In the genomic region with DNA sequence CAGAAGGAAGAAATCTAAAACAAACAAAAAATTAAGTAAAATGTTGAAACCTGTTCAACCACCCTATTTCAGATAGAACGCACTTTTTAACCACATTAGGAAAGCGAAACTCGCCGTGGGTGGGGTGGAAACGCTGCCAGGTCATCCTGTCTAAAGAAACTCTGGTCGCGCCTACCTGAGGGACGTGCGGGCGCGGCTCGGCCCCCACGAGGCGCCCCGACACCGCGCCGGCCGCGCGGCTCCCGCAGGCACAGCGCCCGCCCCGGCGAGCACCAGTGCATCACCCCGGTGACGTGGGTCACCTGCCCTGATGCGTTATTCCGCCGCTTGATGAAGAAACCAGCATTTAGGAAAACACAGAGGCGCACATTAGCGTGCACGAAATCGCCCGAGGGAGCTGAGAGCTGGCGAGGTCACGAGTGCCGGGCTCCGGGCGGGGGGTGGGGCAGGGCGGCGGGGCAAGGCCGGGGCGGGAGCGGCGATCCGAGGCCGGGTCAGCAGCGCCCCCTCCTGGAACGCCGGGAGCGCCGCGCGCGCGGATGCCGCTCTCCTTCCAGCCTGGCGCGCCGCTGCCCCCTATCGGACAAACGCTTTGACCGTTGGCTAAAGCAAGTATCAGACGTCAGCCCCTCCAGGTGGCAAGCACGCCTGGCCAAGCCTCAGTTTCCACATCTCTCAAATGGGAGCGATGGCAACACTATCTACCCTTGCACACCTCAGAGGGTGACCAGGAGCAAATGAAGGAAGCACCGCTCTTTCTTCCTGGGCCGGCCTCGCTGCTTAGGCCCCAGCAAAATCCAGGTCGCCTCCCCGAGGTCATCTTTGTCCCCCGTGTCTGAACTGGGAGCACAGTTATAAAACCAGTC, we compare ENCODE assay signal across 8 cellular contexts. TPM values are rescaled to one million over a fixed set of nuclear protein-coding genes. Genes with fewer than 3 reads are reported as not detected.
DNase-seq lines count a peak whose midpoint lies in the region; ATAC-seq and TF ChIP-seq lines count a peak whose summit lies in the region.

No MANE protein-coding gene starts in this region.

- peaks cover 9% of the 10 kb centered on the region for H3K9me3 Mint-ChIP-seq in Caco-2 (ENCODE audit: unreplicated experiment)

- H2AK5ac ChIP-seq in IMR-90 (ENCODE audit: low read depth, low read length) = peak overlapping the region; percentile 20; the same call in 1 of the 2 replicates

- H4K8ac ChIP-seq in IMR-90 (ENCODE audit: low read depth in 2 of 2, low read length in 2 of 2) = peak overlapping the region; percentile 73 to 79; a peak in 2 of 4 replicates

- H3K4me2 ChIP-seq in IMR-90 (ENCODE audit: low read depth, low read length) (peak overlapping the region; percentile 87), OCI-LY7 (ENCODE audit: low read length) (peak overlapping the region; percentile 78)

- H4K91ac ChIP-seq in IMR-90 (ENCODE audit: insufficient read depth, low read depth, low read length) = no peak overlapping the region; the same call in 1 of the 2 replicates

- no peaks in the 10 kb centered on the region; a peak in 1 of 4 replicates for H3K79me1 ChIP-seq in IMR-90 (ENCODE audit: low read depth in 1 of 2, low read length in 2 of 2)

- H2BK5ac ChIP-seq in IMR-90 (ENCODE audit: low read depth, low read length, poor library complexity, severe bottlenecking) = peak overlapping the region; percentile 43

- H3K56ac ChIP-seq in IMR-90 (ENCODE audit: extremely low read depth, insufficient read depth, low read length) = peak overlapping the region; percentile 47; the same call in 1 of the 2 replicates

- H3K9me1 ChIP-seq in IMR-90 (ENCODE audit: insufficient read depth, low read length) = no peaks in the 10 kb centered on the region

- H3K23ac ChIP-seq in IMR-90 (ENCODE audit: low read depth, low read length) = peak overlapping the region; percentile 67

- H3K79me2 ChIP-seq in OCI-LY7 (ENCODE audit: insufficient read depth, low read depth, low read length) = no peaks in the 10 kb centered on the region

- intact Hi-C loops in Caco-2 (cut with micrococcal nuclease; ENCODE audit: unreplicated experiment) (loop anchor here (1.0 to 2.0 kb wide), 5 partner anchors 37 to 112 kb away; a partner anchor contains a TSS), IMR-90 (cut with micrococcal nuclease) (loop anchor here (1.0 to 5.0 kb wide), 4 partner anchors 38 to 112 kb away; a partner anchor contains a TSS), OCI-LY7 (cut with micrococcal nuclease; ENCODE audit: unreplicated experiment) (loop anchor here (1.0 to 5.0 kb wide), 4 partner anchors 38 to 169 kb away; a partner anchor contains a TSS)

- H3K18ac ChIP-seq in IMR-90 (ENCODE audit: low read depth, low read length) = peak overlapping the region; percentile 63

- H2BK120ac ChIP-seq in IMR-90 (ENCODE audit: low read depth, low read length) = 0 out of 2 replicates have a peak overlapping the region, but pooled peaks have one; percentile 29

- CTCF ChIA-PET in Caco-2 (lab: Charles Lee) = interaction anchor here (0.6 to 3.5 kb wide), 18 partner anchors 11 to 203 kb away, joined by 3 to 41 read pairs (median 5); a partner anchor contains a TSS
- CTCF ChIA-PET in IMR-90 (lab: Yijun Ruan, JAX) = interaction anchor here (0.5 to 3.0 kb wide), 10 partner anchors 9 to 106 kb away, joined by 3 to 23 read pairs (median 4); a partner anchor contains a TSS
- CTCF ChIA-PET in OCI-LY7 (lab: Charles Lee; ENCODE audit: unreplicated experiment) = interaction anchor here (0.6 to 1.1 kb wide), 4 partner anchors 16 to 106 kb away, joined by 3 to 6 read pairs (median 4); a partner anchor contains a TSS

- DNase-seq in Caco-2 (peak; percentile 91 to 97), IMR-90 (peak; percentile 80), OCI-LY7 (ENCODE audit: low spot score) (peak; percentile 91)
- DNase-seq in activated T-cell treated with anti-CD3 and anti-CD28 coated beads, Interleukin-2, amount 50 U/mL, for 1 hour = peak; percentile 96
- peak; percentile 100 for DNase-seq in stimulated activated CD8-positive, alpha-beta memory T cell treated with anti-CD3 and anti-CD28 coated beads, Interleukin-4, amount 100 ng/mL, for 48 hours

- H3K27ac Mint-ChIP-seq in Caco-2 (ENCODE audit: unreplicated experiment) = peak overlapping the region; percentile 85

- H3K9me3 ChIP-seq in Caco-2 = no peaks in the 10 kb centered on the region
- H3K9me3 ChIP-seq in IMR-90 (ENCODE audit: control insufficient read depth, insufficient read depth, low read length) = no peaks in the 10 kb centered on the region
- no peaks in the 10 kb centered on the region for H3K9me3 ChIP-seq in OCI-LY7 (ENCODE audit: low read length)
- H3K9me3 ChIP-seq in esophagus (ENCODE audit: control insufficient read depth in 2 of 2, insufficient read depth in 1 of 2, low read depth in 1 of 2, low read length in 1 of 2) = no peaks in the 10 kb centered on the region
- H3K9me3 ChIP-seq in muscle layer of colon (ENCODE audit: low read length) = no peaks in the 10 kb centered on the region

- H3K14ac ChIP-seq in IMR-90 (replicated peaks; ENCODE audit: low read depth, low read length) = peak overlapping the region; percentile 76

- dilution Hi-C loops in IMR-90 (cut with HindIII; ENCODE audit: low sequenced_read_pairs, unreplicated experiment) = no loop called here

- BruUV-seq in Caco-2 (replicated peaks; lab: Mats Ljungman, UMichigan) = no TSS peak
- BruUV-seq in IMR-90 (replicated peaks; lab: Mats Ljungman, UMichigan) = no TSS peak
- no TSS peak for BruUV-seq in OCI-LY7 (replicated peaks; lab: Mats Ljungman, UMichigan)

- POLR2A ChIA-PET in Caco-2 (lab: Charles Lee) = interaction anchor here (0.6 to 1.7 kb wide), 11 partner anchors 28 to 296 kb away, joined by 3 to 27 read pairs (median 5); a partner anchor contains a TSS
- POLR2A ChIA-PET in IMR-90 (lab: Charles Lee; ENCODE audit: unreplicated experiment) = interaction anchor here (0.5 to 1.5 kb wide), 3 partner anchors 16 to 106 kb away, joined by 3 to 6 read pairs (median 4); a partner anchor contains a TSS
- POLR2A ChIA-PET in OCI-LY7 (lab: Charles Lee) = interaction anchor here (0.7 to 1.5 kb wide), 5 partner anchors 10 to 471 kb away, joined by 3 to 6 read pairs (median 4); a partner anchor contains a TSS

- no peaks in the 10 kb centered on the region for H3K27me3 Mint-ChIP-seq in Caco-2 (ENCODE audit: insufficient read depth, unreplicated experiment)

- H3K27ac ChIP-seq in IMR-90 (ENCODE audit: insufficient read depth, low read length) = peak overlapping the region; percentile 39; the same call in 1 of the 2 replicates
- no peak overlapping the region for H3K27ac ChIP-seq in OCI-LY7 (ENCODE audit: low read depth, low read length, poor library complexity, severe bottlenecking)
- peak overlapping the region; percentile 92 for H3K27ac ChIP-seq in esophagus (ENCODE audit: low read depth in 2 of 2, low read length in 1 of 2)
- peak overlapping the region; percentile 67 for H3K27ac ChIP-seq in muscle layer of colon (ENCODE audit: low read depth, low read length)

- peak; percentile 75 for ATAC-seq in GM21423 (IDR thresholded peaks at IDR 0.05; ENCODE audit: unreplicated experiment)
- ATAC-seq in IMR-90 (ENCODE audit: low read depth) = peak; percentile 99

- H3K4me1 ChIP-seq in Caco-2 = peaks cover 34% of the 10 kb centered on the region
- H3K4me1 ChIP-seq in IMR-90 (ENCODE audit: control insufficient read depth, insufficient read depth, low read length) = no peaks in the 10 kb centered on the region
- H3K4me1 ChIP-seq in OCI-LY7 (ENCODE audit: insufficient read depth, low read length, poor library complexity, severe bottlenecking) = peaks cover 5% of the 10 kb centered on the region
- peaks cover 0 to 3% of the 10 kb centered on the region in 2 donors for H3K4me1 ChIP-seq in esophagus (ENCODE audit: control insufficient read depth in 2 of 2, insufficient read depth in 2 of 2, low read length in 1 of 2)
- peaks cover 15% of the 10 kb centered on the region for H3K4me1 ChIP-seq in muscle layer of colon (ENCODE audit: insufficient read depth, low read length)

- no peak for TF ChIP-seq POLR2A in IMR-90 (IDR thresholded peaks at IDR 0.05; ENCODE audit: low read depth, low read length)

- TF ChIP-seq RAD21 in IMR-90 (IDR thresholded peaks at IDR 0.05; ENCODE audit: low read length) = peak; percentile 91

- in situ Hi-C loops in IMR-90 (cut with MboI; ENCODE audit: low sequenced_read_pairs) = loop anchor here (5.0 kb wide), 1 partner anchor 106 kb away; a partner anchor contains a TSS

- H2AFZ ChIP-seq in IMR-90 (replicated peaks; ENCODE audit: low read length, poor library complexity) (peak overlapping the region; percentile 98), OCI-LY7 (ENCODE audit: low read length) (peak overlapping the region; percentile 83)

- peak overlapping the region; percentile 83 for H3K4me3 Mint-ChIP-seq in Caco-2 (ENCODE audit: unreplicated experiment)

- H2BK15ac ChIP-seq in IMR-90 (ENCODE audit: low read depth, low read length) = no peak overlapping the region

- H3K36me3 ChIP-seq in Caco-2 (ENCODE audit: control insufficient read depth, insufficient read depth, low read length) = no peaks in the 10 kb centered on the region
- no peaks in the 10 kb centered on the region for H3K36me3 ChIP-seq in IMR-90 (ENCODE audit: control insufficient read depth, insufficient read depth, low read length)
- no peaks in the 10 kb centered on the region for H3K36me3 ChIP-seq in OCI-LY7 (ENCODE audit: insufficient read depth, low read length)
- H3K36me3 ChIP-seq in esophagus (ENCODE audit: control insufficient read depth in 2 of 2, insufficient read depth in 2 of 2, low read length in 1 of 2) = no peaks in the 10 kb centered on the region
- no peaks in the 10 kb centered on the region for H3K36me3 ChIP-seq in muscle layer of colon (ENCODE audit: insufficient read depth, low read length)

- H3K9me2 ChIP-seq in OCI-LY7 (ENCODE audit: insufficient read depth, low read length) = no peaks in the 10 kb centered on the region

- peak overlapping the region; percentile 84 for H3K4ac ChIP-seq in IMR-90 (ENCODE audit: low read depth, low read length)

- H3K27me3 ChIP-seq in Caco-2 (replicated peaks; ENCODE audit: control insufficient read depth, insufficient read depth, low read length) = no peaks in the 10 kb centered on the region
- H3K27me3 ChIP-seq in IMR-90 (ENCODE audit: control insufficient read depth, insufficient read depth, low read length) = peaks cover 6% of the 10 kb centered on the region
- H3K27me3 ChIP-seq in esophagus (ENCODE audit: control insufficient read depth in 1 of 2, insufficient read depth in 2 of 2, low read length in 2 of 2) = no peaks in the 10 kb centered on the region
- H3K27me3 ChIP-seq in muscle layer of colon (ENCODE audit: control insufficient read depth in 1 of 2, insufficient read depth in 2 of 2, low read length in 2 of 2) = no peaks in the 10 kb centered on the region

- TF ChIP-seq CTCF in Caco-2 (IDR thresholded peaks at IDR 0.05; ENCODE audit: insufficient read depth in 1 of 2, low read depth in 1 of 2, low read length in 1 of 2, severe bottlenecking in 1 of 2, unreplicated experiment in 1 of 2) (peak; percentile 97 to 100), IMR-90 (conservative IDR thresholded peaks at IDR 0.05; ENCODE audit: low read depth, low read length) (peak; percentile 99), OCI-LY7 (conservative IDR thresholded peaks at IDR 0.05; ENCODE audit: low read length) (peak; percentile 95)

- H2AK9ac ChIP-seq in IMR-90 (replicated peaks; ENCODE audit: low read depth, low read length, poor library complexity) = peak overlapping the region; percentile 75

- peak overlapping the region; percentile 43 for H3K4me3 ChIP-seq in Caco-2 (ENCODE audit: low read depth, low read length)
- H3K4me3 ChIP-seq in IMR-90 (ENCODE audit: insufficient read depth, low read depth, low read length) = peak overlapping the region; percentile 94
- peak overlapping the region; percentile 67 for H3K4me3 ChIP-seq in OCI-LY7 (ENCODE audit: low read depth, low read length, poor library complexity, severe bottlenecking)
- peak overlapping the region; percentile 46 to 67 for H3K4me3 ChIP-seq in esophagus (ENCODE audit: low read depth in 1 of 2, low read length in 2 of 2)
- peak overlapping the region; percentile 56 to 65 for H3K4me3 ChIP-seq in muscle layer of colon (ENCODE audit: low read depth in 1 of 2, low read length in 2 of 2)

- 4% methylated on average over 54 of the region's 74 CpGs; no CpG with 5 or more reads in 1 of the 2 experiments for WGBS in IMR-90 (ENCODE audit: extremely low coverage in 2 of 2, insufficient read length in 1 of 2), 2 experiments
- 6 to 7% methylated on average over 67 to 74 of the region's 74 CpGs for WGBS in esophagus, 2 donors

- H2BK20ac ChIP-seq in IMR-90 (ENCODE audit: low read depth, low read length) = no peak overlapping the region

- H4K20me1 ChIP-seq in IMR-90 (ENCODE audit: insufficient read depth, low read length) (no peaks in the 10 kb centered on the region), OCI-LY7 (ENCODE audit: insufficient read depth, low read length) (no peaks in the 10 kb centered on the region)

- H3K9ac ChIP-seq in IMR-90 (ENCODE audit: low read depth, low read length) (peak overlapping the region; percentile 72), muscle layer of colon (ENCODE audit: low read length) (peak overlapping the region; percentile 59)

- peak overlapping the region; percentile 87 for H4K5ac ChIP-seq in IMR-90 (ENCODE audit: low read depth, low read length)

- peaks cover 12% of the 10 kb centered on the region for H3K36me3 Mint-ChIP-seq in Caco-2 (ENCODE audit: insufficient read depth, unreplicated experiment)

- peaks cover 33% of the 10 kb centered on the region for H3K4me1 Mint-ChIP-seq in Caco-2 (ENCODE audit: low read depth, unreplicated experiment)

RNA-seq across cellular contexts. Expression of a gene that starts 15.7 kb away (rescaled TPM):
- total RNA-seq in Caco-2 (2022) (not detected in 2 replicates), IMR-90 (2012; rRNA removed) (0.36 TPM in 1 of 2 replicates, not detected in the other), OCI-LY7 (2022) (not detected in 2 replicates)
- polyA plus RNA-seq in IMR-90 (2012; rRNA removed) (0.69 and 0.79 TPM in 2 replicates), esophagus (under 1 TPM; 0.15 to 0.47 TPM)
- polyA plus RNA-seq in IMR-90 (2012; cell fraction: cytosol; rRNA removed) = 0.08 and 0.46 TPM in 2 replicates
- polyA plus RNA-seq in IMR-90 (2012; cell fraction: nucleus; rRNA removed; ENCODE audit: low replicate concordance) = 5.7 and 6.5 TPM in 2 replicates
- not detected in 2 replicates for total RNA-seq in OCI-LY7 (2014; rRNA removed; shearing (Covaris generic))

RNA-seq across cellular contexts. Expression of a gene that starts 31.2 kb away (rescaled TPM):
- total RNA-seq in Caco-2 (2022) (19.5 and 21.2 TPM in 2 replicates), IMR-90 (2012; rRNA removed) (not detected in 2 replicates), OCI-LY7 (2022) (not detected in 2 replicates)
- polyA plus RNA-seq in IMR-90 (2012; rRNA removed) (not detected in 2 replicates), esophagus (10 to 100 TPM; 38.2 to 49.9 TPM)
- not detected in 2 replicates for polyA plus RNA-seq in IMR-90 (2012; cell fraction: cytosol; rRNA removed)
- not detected in 2 replicates for polyA plus RNA-seq in IMR-90 (2012; cell fraction: nucleus; rRNA removed; ENCODE audit: low replicate concordance)
- 0.15 TPM in 1 of 2 replicates, not detected in the other for total RNA-seq in OCI-LY7 (2014; rRNA removed; shearing (Covaris generic))

RNA-seq across cellular contexts. Expression of a gene that starts 37.3 kb away (rescaled TPM):
- total RNA-seq in Caco-2 (2022) (18.2 and 19.3 TPM in 2 replicates), IMR-90 (2012; rRNA removed) (2.2 and 2.5 TPM in 2 replicates), OCI-LY7 (2022) (23.9 and 25.6 TPM in 2 replicates)
- polyA plus RNA-seq in IMR-90 (2012; rRNA removed) (5.0 and 6.0 TPM in 2 replicates), esophagus (10 to 100 TPM; 10.1 to 10.9 TPM)
- polyA plus RNA-seq in IMR-90 (2012; cell fraction: cytosol; rRNA removed) = 3.1 and 5.0 TPM in 2 replicates
- polyA plus RNA-seq in IMR-90 (2012; cell fraction: nucleus; rRNA removed; ENCODE audit: low replicate concordance) = 9.2 and 20.1 TPM in 2 replicates
- total RNA-seq in OCI-LY7 (2014; rRNA removed; shearing (Covaris generic)) = 10.2 and 12.9 TPM in 2 replicates

RNA-seq across cellular contexts. Expression of a gene that starts 39.9 kb away (rescaled TPM):
- 960 and 1,056 TPM in 2 replicates for total RNA-seq in Caco-2 (2022)
- 919 and 960 TPM in 2 replicates for total RNA-seq in IMR-90 (2012; rRNA removed)
- polyA plus RNA-seq in IMR-90 (2012; rRNA removed) = 2,231 and 2,466 TPM in 2 replicates
- 2,445 and 3,036 TPM in 2 replicates for polyA plus RNA-seq in IMR-90 (2012; cell fraction: cytosol; rRNA removed)
- polyA plus RNA-seq in IMR-90 (2012; cell fraction: nucleus; rRNA removed; ENCODE audit: low replicate concordance) = 809 and 890 TPM in 2 replicates
- total RNA-seq in OCI-LY7 (2014; rRNA removed; shearing (Covaris generic)) = 1,019 and 1,146 TPM in 2 replicates
- 1,064 and 1,119 TPM in 2 replicates for total RNA-seq in OCI-LY7 (2022)
- polyA plus RNA-seq in esophagus = 100 to 1,000 TPM; 361 to 694 TPM

RNA-seq across cellular contexts. Expression of a gene that starts 42.2 kb away (rescaled TPM):
- total RNA-seq in Caco-2 (2022) (74.1 and 74.6 TPM in 2 replicates), IMR-90 (2012; rRNA removed) (22.5 and 23.7 TPM in 2 replicates), OCI-LY7 (2022) (94.2 and 102 TPM in 2 replicates)
- polyA plus RNA-seq in IMR-90 (2012; rRNA removed) (47.9 and 57.0 TPM in 2 replicates), esophagus (10 to 100 TPM; 32.1 to 48.0 TPM)
- 22.0 and 32.0 TPM in 2 replicates for polyA plus RNA-seq in IMR-90 (2012; cell fraction: cytosol; rRNA removed)
- 224 and 393 TPM in 2 replicates for polyA plus RNA-seq in IMR-90 (2012; cell fraction: nucleus; rRNA removed; ENCODE audit: low replicate concordance)
- 110 and 130 TPM in 2 replicates for total RNA-seq in OCI-LY7 (2014; rRNA removed; shearing (Covaris generic))

Comparison
In these comparisons a context has a peak if more than half of its experiments do, and no peak if none do; other contexts are left out.
1. H3K4me3 ChIP-seq: peak in every context shown above with its lines; median percentile 94 in IMR-90; 67 in OCI-LY7; 60 in muscle layer of colon; 56 in esophagus; 43 in Caco-2.
2. RNA of a gene that starts 31.2 kb away (total RNA-seq): 19.5 to 21.2 TPM in Caco-2; 0.15 TPM in OCI-LY7 and not detected in IMR-90; every median in the first group is over 10 times any median in the second.
3. Peak in every context shown above with its lines, with median percentiles within 50 percentile points of each other: DNase-seq and CTCF ChIP-seq.